Comparison of ENCODE assay signal across 1 cellular context in genomic region chr15:28664575-28664974, GRCh38. TPM values are rescaled to one million over a fixed set of nuclear protein-coding genes. Genes with fewer than 3 reads are reported as not detected.
"Had no signal": no experiment of that assay in that cellular context is flagged by ENCODE, and none has a peak within 500 bp of the region (broad histone marks: within the 10 kb centered on the region; RNA-seq: fewer than 3 reads in every experiment).

No MANE protein-coding gene starts in this region.

RNA-seq across cellular contexts. Expression of gene GOLGA8M, which starts 47.6 kb away (rescaled TPM):
- total RNA-seq: foreskin keratinocyte had no signal
- polyA plus RNA-seq: foreskin keratinocyte had no signal
